15 cellular contexts compared by ENCODE assay signal in the genomic region with DNA sequence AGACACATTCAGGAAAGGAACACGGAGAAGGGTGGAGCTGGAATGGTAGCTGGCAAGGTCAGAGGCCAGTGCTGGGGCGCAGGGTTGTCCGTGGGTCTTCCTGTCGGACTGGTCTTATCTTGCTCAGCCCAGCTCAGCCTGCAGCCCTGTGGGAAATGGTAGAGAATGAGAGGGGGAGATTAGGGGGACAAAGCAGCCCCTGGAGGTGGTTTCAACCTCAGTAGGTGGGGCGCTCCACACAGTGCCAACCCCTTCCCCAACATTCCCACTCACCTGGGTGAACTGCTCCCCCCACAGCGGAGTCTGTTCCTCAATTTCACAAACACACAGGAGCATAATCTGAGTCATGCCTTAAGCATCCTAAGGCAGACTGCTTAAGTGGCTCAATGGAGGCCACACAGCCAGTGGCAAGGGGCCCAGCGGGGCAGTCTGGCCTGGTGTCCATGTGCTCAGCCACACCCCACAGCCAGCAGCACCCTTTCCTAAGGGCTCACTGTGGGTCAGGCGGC. TPM values are rescaled to one million over a fixed set of nuclear protein-coding genes. Genes with fewer than 3 reads are reported as not detected.
DNase-seq lines count a peak whose midpoint lies in the region; ATAC-seq and TF ChIP-seq lines count a peak whose summit lies in the region.
"Had no signal": no experiment of that assay in that cellular context is flagged by ENCODE, and none has a peak within 500 bp of the region (broad histone marks: within the 10 kb centered on the region; RNA-seq: fewer than 3 reads in every experiment).

No MANE protein-coding gene starts in this region.

- H3K27ac ChIP-seq in GM23248, result no peak overlapping the region

- in situ Hi-C loops in GM23248 (cut with MboI), result no loop called here

- H3K4me3 ChIP-seq in GM23248, result no peak overlapping the region
- H3K4me3 ChIP-seq in fibroblast of mammary gland (ENCODE audit: control insufficient read depth, low read depth, low read length), result no peak overlapping the region
- H3K4me3 ChIP-seq in retinal pigment epithelial cell (ENCODE audit: low read length), result no peak overlapping the region

- ATAC-seq in GM19397 (IDR thresholded peaks at IDR 0.05; ENCODE audit: unreplicated experiment), result no peak
- ATAC-seq: activated CD8-positive, alpha-beta T cell treated with anti-CD3 and anti-CD28 coated beads, Interleukin-2, amount 10 ng/mL, durations not matched to agents 7 days and 5 days; T-cell had no signal

- H3K4me2 ChIP-seq in GM23248 (ENCODE audit: unreplicated experiment), result no peak overlapping the region

- no peaks in the 10 kb centered on the region for H3K27me3 ChIP-seq in GM23248 (replicated peaks; ENCODE audit: insufficient read depth)

- no peaks in the 10 kb centered on the region for H4K20me1 ChIP-seq in GM23248 (ENCODE audit: insufficient read depth)

- H3K9ac ChIP-seq in GM23248, result no peak overlapping the region

- no peaks in the 10 kb centered on the region for H3K9me2 ChIP-seq in GM23248 (ENCODE audit: insufficient read depth)

- no peaks in the 10 kb centered on the region for H3F3A ChIP-seq in GM23248 (ENCODE audit: insufficient read depth)

- no peaks in the 10 kb centered on the region for H3K79me2 ChIP-seq in GM23248 (ENCODE audit: insufficient read depth)

- DNase-seq in GM23248 (peak; percentile 58), RPMI7951 (ENCODE audit: low read depth) (peak; percentile 76), fibroblast of mammary gland (ENCODE audit: low read depth) (peak; percentile 51), retinal pigment epithelial cell (ENCODE audit: low read depth) (peak; percentile 48), DMS 273 (lab: John Stamatoyannopoulos, UW; ENCODE audit: unreplicated experiment) (no peak), dedifferentiated amniotic fluid mesenchymal stem cell (ENCODE audit: extremely low spot score) (no peak), nucleus accumbens (lab: John Stamatoyannopoulos, UW) (no peak)
- DNase-seq: activated CD8-positive, alpha-beta T cell treated with anti-CD3 and anti-CD28 coated beads, Interleukin-2, amount 10 ng/mL, durations not matched to agents 7 days and 5 days; DMS79 treated with DMSO at 0.1 percent for 48 hours; NCI-H1092 treated with DMSO at 0.1 percent for 48 hours; occipital lobe; stimulated activated CD4-positive, alpha-beta T cell treated with anti-CD3 and anti-CD28 coated beads, Interleukin-4, amount 100 ng/mL, for 24 hours; T-cell had no signal

- H3K36me3 ChIP-seq in GM23248 (ENCODE audit: low read depth), result no peaks in the 10 kb centered on the region

- 73 to 74% methylated on average over 8 of the region's 8 CpGs for WGBS in GM23248 (ENCODE audit: low coverage in 1 of 2, low lambda C conversion rate in 2 of 2, missing lambda C conversion rate in 2 of 2), 2 experiments

- H3K4me1 ChIP-seq in GM23248 (ENCODE audit: insufficient read depth), result no peaks in the 10 kb centered on the region

- no peak overlapping the region for H2AFZ ChIP-seq in GM23248

- TF ChIP-seq CTCF in fibroblast of mammary gland (conservative IDR thresholded peaks at IDR 0.05; ENCODE audit: control insufficient read depth, insufficient read depth, low read depth, low read length) (no peak), retinal pigment epithelial cell (conservative IDR thresholded peaks at IDR 0.05; ENCODE audit: low read depth, low read length) (no peak)

- no peaks in the 10 kb centered on the region for H3K9me3 ChIP-seq in GM23248 (ENCODE audit: low read depth)

RNA-seq across cellular contexts. Expression of a gene that starts 6.8 kb away (rescaled TPM):
- total RNA-seq in GM23248 (2014; rRNA removed; shearing (Covaris generic)), result 32.4 and 36.6 TPM in 2 replicates
- 18.6 and 20.3 TPM in 2 replicates for polyA plus RNA-seq in GM23248 (2016; fragmentation: Nextera tagmentation; extraction: Ambion mirVana)
- 39.7 and 46.2 TPM in 2 replicates for total RNA-seq in RPMI7951 (2014; rRNA removed; shearing (Covaris generic))

RNA-seq across cellular contexts. Expression of a gene that starts 8.7 kb away (rescaled TPM):
- not detected in 2 replicates for total RNA-seq in GM23248 (2014; rRNA removed; shearing (Covaris generic))
- not detected in 2 replicates for polyA plus RNA-seq in GM23248 (2016; fragmentation: Nextera tagmentation; extraction: Ambion mirVana)
- total RNA-seq in RPMI7951 (2014; rRNA removed; shearing (Covaris generic)), result not detected in 2 replicates
- total RNA-seq: activated CD8-positive, alpha-beta T cell treated with anti-CD3 and anti-CD28 coated beads, Interleukin-2, amount 10 ng/mL, durations not matched to agents 7 days and 5 days had no signal
- polyA plus RNA-seq: keratinocyte had no signal

RNA-seq across cellular contexts. Expression of a gene that starts 31.3 kb away (rescaled TPM):
- not detected in 2 replicates for total RNA-seq in GM23248 (2014; rRNA removed; shearing (Covaris generic))
- polyA plus RNA-seq in GM23248 (2016; fragmentation: Nextera tagmentation; extraction: Ambion mirVana), result not detected in 2 replicates
- total RNA-seq in RPMI7951 (2014; rRNA removed; shearing (Covaris generic)), result not detected in 2 replicates
- total RNA-seq: activated CD8-positive, alpha-beta T cell treated with anti-CD3 and anti-CD28 coated beads, Interleukin-2, amount 10 ng/mL, durations not matched to agents 7 days and 5 days; occipital lobe; T-cell had no signal
- polyA plus RNA-seq: keratinocyte had no signal

RNA-seq across cellular contexts. Expression of a gene that starts 33.5 kb away (rescaled TPM):
- total RNA-seq in GM23248 (2014; rRNA removed; shearing (Covaris generic)), result not detected in 2 replicates
- not detected in 2 replicates for polyA plus RNA-seq in GM23248 (2016; fragmentation: Nextera tagmentation; extraction: Ambion mirVana)
- total RNA-seq in RPMI7951 (2014; rRNA removed; shearing (Covaris generic)), result not detected in 2 replicates
- total RNA-seq: activated CD8-positive, alpha-beta T cell treated with anti-CD3 and anti-CD28 coated beads, Interleukin-2, amount 10 ng/mL, durations not matched to agents 7 days and 5 days; occipital lobe; T-cell had no signal
- polyA plus RNA-seq: keratinocyte had no signal

RNA-seq across cellular contexts. Expression of a gene that starts 40.4 kb away (rescaled TPM):
- total RNA-seq in GM23248 (2014; rRNA removed; shearing (Covaris generic)), result 0.89 and 3.1 TPM in 2 replicates
- polyA plus RNA-seq in GM23248 (2016; fragmentation: Nextera tagmentation; extraction: Ambion mirVana), result 1.4 and 2.1 TPM in 2 replicates
- total RNA-seq in RPMI7951 (2014; rRNA removed; shearing (Covaris generic)), result 0.36 and 0.59 TPM in 2 replicates
- total RNA-seq: activated CD8-positive, alpha-beta T cell treated with anti-CD3 and anti-CD28 coated beads, Interleukin-2, amount 10 ng/mL, durations not matched to agents 7 days and 5 days had no signal

Comparison
In these comparisons a context has a peak if more than half of its experiments do, and no peak if none do; other contexts are left out.
1. DNase-seq: peak in GM23248 (single experiment), RPMI7951 (single experiment), fibroblast of mammary gland (single experiment) and retinal pigment epithelial cell (single experiment); none in DMS 273 (single experiment), dedifferentiated amniotic fluid mesenchymal stem cell (single experiment) and nucleus accumbens (0 of 56).